Comparison of ENCODE assay signal across 9 cellular contexts in genomic region chr11:83159901-83160865, GRCh38. TPM values are rescaled to one million over a fixed set of nuclear protein-coding genes. Genes with fewer than 3 reads are reported as not detected.
DNase-seq lines count a peak whose midpoint lies in the region; ATAC-seq, FAIRE-seq and TF ChIP-seq lines count a peak whose summit lies in the region.
"Had no signal": no experiment of that assay in that cellular context is flagged by ENCODE, and none has a peak within 500 bp of the region (broad histone marks: within the 10 kb centered on the region; RNA-seq: fewer than 3 reads in every experiment).

No MANE protein-coding gene starts in this region.

- TF ChIP-seq POLR2A in A549 (IDR thresholded peaks at IDR 0.05; ENCODE audit: low read length) (no peak), HCT116 (IDR thresholded peaks at IDR 0.05; ENCODE audit: borderline replicate concordance, extremely low read depth, insufficient read depth, insufficient read length) (no peak), suprapubic skin (IDR thresholded peaks at IDR 0.05) (no peak)

- peak overlapping the region; percentile 97 for H3K4me3 ChIP-seq in A549
- no peak overlapping the region for H3K4me3 ChIP-seq in HCT116 (replicated peaks in 1 of 2; ENCODE audit: low read depth in 1 of 2, low read length in 2 of 2)
- H3K4me3 ChIP-seq in keratinocyte (ENCODE audit: control insufficient read depth in 2 of 3, extremely low read depth in 1 of 3, insufficient read depth in 2 of 3, low read depth in 1 of 3, low read length in 3 of 3): peak overlapping the region; percentile 93 to 100 (median 96)
- H3K4me3 ChIP-seq in suprapubic skin: peak overlapping the region; percentile 93

- no peak for TF ChIP-seq RAD21 in A549 (conservative IDR thresholded peaks at IDR 0.05 in 1 of 2, IDR thresholded peaks at IDR 0.05 in 1 of 2)
- TF ChIP-seq RAD21 in HCT116 (IDR thresholded peaks at IDR 0.05; ENCODE audit: low read depth): no peak

- H2AFZ ChIP-seq in HCT116 (ENCODE audit: low read depth, low read length, poor library complexity, severe bottlenecking): no peak overlapping the region
- no peak overlapping the region for H2AFZ ChIP-seq in keratinocyte (ENCODE audit: control insufficient read depth, low read length)

- no peaks in the 10 kb centered on the region for H3K27me3 ChIP-seq in HCT116 (ENCODE audit: insufficient read depth, low read length)
- H3K27me3 ChIP-seq in keratinocyte (ENCODE audit: control insufficient read depth, extremely low read depth, insufficient read depth, low read length): no peaks in the 10 kb centered on the region
- H3K27me3 ChIP-seq in suprapubic skin: no peaks in the 10 kb centered on the region

- no peaks in the 10 kb centered on the region for H3K9me2 ChIP-seq in HCT116 (ENCODE audit: insufficient read depth)

- no peaks in the 10 kb centered on the region for H3K9me1 ChIP-seq in keratinocyte (ENCODE audit: control insufficient read depth, extremely low read depth, insufficient read depth, low read length)

- no TSS peak for BruUV-seq in HCT116 (replicated peaks; lab: Mats Ljungman, UMichigan)

- H3K4me2 ChIP-seq in A549 (peak overlapping the region; percentile 99), HCT116 (ENCODE audit: low read length) (peak overlapping the region; percentile 91; the same call in 1 of the 2 replicates), keratinocyte (ENCODE audit: control insufficient read depth, extremely low read depth, insufficient read depth, low read depth, low read length) (peak overlapping the region; percentile 96)

- H4K20me1 ChIP-seq in HCT116 (ENCODE audit: insufficient read depth): peaks cover 27% of the 10 kb centered on the region; the same call in 1 of the 2 replicates
- H4K20me1 ChIP-seq in keratinocyte (ENCODE audit: control insufficient read depth, extremely low read depth, insufficient read depth, low read length): peaks cover 20% of the 10 kb centered on the region

- intact Hi-C loops in HCT116 (cut with micrococcal nuclease): loop anchor here (5.0 kb wide), 1 partner anchor 32 kb away; the partner anchor contains the start of gene ANKRD42

- H3K27ac ChIP-seq in A549: peak overlapping the region in 1 of 2 experiments; percentile 9; a peak in 2 of 6 replicates
- H3K27ac ChIP-seq in HCT116 (ENCODE audit: low read depth, low read length): no peak overlapping the region
- H3K27ac ChIP-seq in keratinocyte (ENCODE audit: control insufficient read depth, insufficient read depth, low read length): peak overlapping the region; percentile 98
- peak overlapping the region; percentile 100 for H3K27ac ChIP-seq in suprapubic skin

- peak overlapping the region; percentile 78 for H3K27ac Mint-ChIP-seq in activated naive CD8-positive, alpha-beta T cell treated with anti-CD3 and anti-CD28 coated beads, Interleukin-2, amount 10 ng/mL, durations not matched to agents 7 days and 5 days

- H3K9ac ChIP-seq in HCT116 (ENCODE audit: low read length) (no peak overlapping the region), keratinocyte (ENCODE audit: control insufficient read depth, extremely low read depth, insufficient read depth, low read length) (peak overlapping the region; percentile 98)

- H3K79me2 ChIP-seq in HCT116 (ENCODE audit: insufficient read depth, low read length) (peaks cover 81% of the 10 kb centered on the region), keratinocyte (ENCODE audit: control insufficient read depth, insufficient read depth, low read length) (peaks cover 74% of the 10 kb centered on the region)

- TF ChIP-seq EP300 in A549 (IDR thresholded peaks at IDR 0.05): no peak
- no peak for TF ChIP-seq EP300 in suprapubic skin (IDR thresholded peaks at IDR 0.05)

- RAD21 ChIA-PET in HCT116 (lab: Charles Lee; ENCODE audit: low non-redundant PET in 1 of 2, low total read pairs in 2 of 2, uncharacterized antibody in 2 of 2, unreplicated experiment in 2 of 2): no interaction called here

- peak in 1 of 2 experiments; percentile 23 for DNase-seq in A549 (ENCODE audit: low read depth in 1 of 2, low spot score in 1 of 2)
- no peak for DNase-seq in HCT116 (ENCODE audit: low read depth, low spot score)
- DNase-seq in activated naive CD8-positive, alpha-beta T cell treated with anti-CD3 and anti-CD28 coated beads, Interleukin-2, amount 10 ng/mL, durations not matched to agents 7 days and 5 days: no peak
- no peak for DNase-seq in keratinocyte (ENCODE audit: low read depth, low spot score)
- no peak for DNase-seq in suprapubic skin (ENCODE audit: low spot score in 2 of 2)
- no peak for DNase-seq in ACHN
- DNase-seq in islet precursor cell: no peak

- in situ Hi-C loops in ACHN (cut with HindIII; ENCODE audit: low pct_ligation_motif_present, low pct_unique_long_range_greater_than_20kb, low sequenced_read_pairs): no loop called here

- H3K9me3 Mint-ChIP-seq in activated naive CD8-positive, alpha-beta T cell treated with anti-CD3 and anti-CD28 coated beads, Interleukin-2, amount 10 ng/mL, durations not matched to agents 7 days and 5 days: no peaks in the 10 kb centered on the region

- CTCF ChIA-PET in A549 (lab: Yijun Ruan, JAX): interaction anchor here (0.9 to 2.7 kb wide), 5 partner anchors 12 to 255 kb away, joined by 3 to 11 read pairs (median 3); partner anchors contain the start of gene RAB30
- CTCF ChIA-PET in HCT116 (lab: Charles Lee): no interaction called here

- peak overlapping the region; percentile 100 for H3K4me3 Mint-ChIP-seq in activated naive CD8-positive, alpha-beta T cell treated with anti-CD3 and anti-CD28 coated beads, Interleukin-2, amount 10 ng/mL, durations not matched to agents 7 days and 5 days

- peaks cover 47% of the 10 kb centered on the region for H3K36me3 Mint-ChIP-seq in activated naive CD8-positive, alpha-beta T cell treated with anti-CD3 and anti-CD28 coated beads, Interleukin-2, amount 10 ng/mL, durations not matched to agents 7 days and 5 days

- 24% methylated on average over 6 of the region's 6 CpGs for WGBS in A549 (ENCODE audit: missing lambda C conversion rate)
- 15% methylated on average over 6 of the region's 6 CpGs for WGBS in suprapubic skin

- no peaks in the 10 kb centered on the region for H3K27me3 Mint-ChIP-seq in activated naive CD8-positive, alpha-beta T cell treated with anti-CD3 and anti-CD28 coated beads, Interleukin-2, amount 10 ng/mL, durations not matched to agents 7 days and 5 days

- no peaks in the 10 kb centered on the region for H3K9me3 ChIP-seq in A549
- no peaks in the 10 kb centered on the region for H3K9me3 ChIP-seq in HCT116 (ENCODE audit: control insufficient read depth in 1 of 2, insufficient read depth in 1 of 2, low read depth in 1 of 2, low read length in 2 of 2)
- H3K9me3 ChIP-seq in keratinocyte (ENCODE audit: control insufficient read depth, low read depth, low read length): no peaks in the 10 kb centered on the region
- no peaks in the 10 kb centered on the region for H3K9me3 ChIP-seq in suprapubic skin

- peaks cover 40% of the 10 kb centered on the region for H3K4me1 Mint-ChIP-seq in activated naive CD8-positive, alpha-beta T cell treated with anti-CD3 and anti-CD28 coated beads, Interleukin-2, amount 10 ng/mL, durations not matched to agents 7 days and 5 days

- H3K4me1 ChIP-seq in A549 (peaks cover 30% of the 10 kb centered on the region), HCT116 (ENCODE audit: control insufficient read depth in 1 of 2, insufficient read depth in 2 of 2, low read length in 2 of 2) (peaks cover 5 to 26% of the 10 kb centered on the region in 2 experiments; a peak in 3 of 4 replicates), keratinocyte (ENCODE audit: control insufficient read depth, extremely low read depth, insufficient read depth, low read length) (peaks cover 18% of the 10 kb centered on the region), suprapubic skin (peaks cover 41% of the 10 kb centered on the region)

- FAIRE-seq in A549 (lab: Jason Lieb, UNC): no peak
- FAIRE-seq in keratinocyte (lab: Jason Lieb, UNC): peak; percentile 29

- ATAC-seq in A549 (no peak), HCT116 (no peak), HG03095 (IDR thresholded peaks at IDR 0.05; ENCODE audit: unreplicated experiment) (no peak)
- ATAC-seq in activated naive CD8-positive, alpha-beta T cell treated with anti-CD3 and anti-CD28 coated beads, Interleukin-2, amount 10 ng/mL, durations not matched to agents 7 days and 5 days (ENCODE audit: low read depth): no peak
- ATAC-seq: left colon had no signal

- POLR2A ChIA-PET in A549 (lab: Yijun Ruan, JAX) (interaction anchor here (0.6 to 1.1 kb wide), 4 partner anchors 14 to 73 kb away, joined by 3 to 7 read pairs (median 4); no protein-coding TSS in a partner anchor), HCT116 (lab: Charles Lee) (interaction anchor here (0.9 kb wide), 1 partner anchor 14 kb away, joined by 3 read pairs; no protein-coding TSS in a partner anchor)
- POLR2A ChIA-PET in activated naive CD8-positive, alpha-beta T cell treated with anti-CD3 and anti-CD28 coated beads, Interleukin-2, amount 10 ng/mL, durations not matched to agents 7 days and 5 days (lab: Charles Lee): interaction anchor here (0.7 to 5.4 kb wide), 11 partner anchors 8 to 261 kb away, joined by 3 to 82 read pairs (median 7); partner anchors contain the start of genes CCDC90B, DDIAS and RAB30

- H3K36me3 ChIP-seq in HCT116 (ENCODE audit: control insufficient read depth in 1 of 2, insufficient read depth in 2 of 2, low read length in 2 of 2) (peaks cover 19 to 25% of the 10 kb centered on the region in 2 experiments), keratinocyte (ENCODE audit: control insufficient read depth in 2 of 2, extremely low read depth in 1 of 2, insufficient read depth in 2 of 2, low read length in 2 of 2) (peaks cover 5 to 24% of the 10 kb centered on the region in 2 experiments), suprapubic skin (peaks cover 10% of the 10 kb centered on the region)

- no peak for TF ChIP-seq CTCF in A549 (IDR thresholded peaks at IDR 0.05)
- no peak for TF ChIP-seq CTCF in HCT116 (IDR thresholded peaks at IDR 0.05 in 2 of 3, conservative IDR thresholded peaks at IDR 0.05 in 1 of 3; ENCODE audit: borderline replicate concordance in 1 of 3, insufficient read depth in 1 of 3, low read depth in 2 of 3, low read length in 2 of 3)
- no peak for TF ChIP-seq CTCF in keratinocyte (optimal IDR thresholded peaks at IDR 0.05 in 1 of 3, IDR thresholded peaks at IDR 0.05 in 1 of 3, conservative IDR thresholded peaks at IDR 0.05 in 1 of 3; ENCODE audit: extremely low read depth in 1 of 3, insufficient read depth in 2 of 3, low read length in 3 of 3)
- TF ChIP-seq CTCF in suprapubic skin (IDR thresholded peaks at IDR 0.05): no peak

- dilution Hi-C loops in keratinocyte (cut with MboI; ENCODE audit: extremely low pct_ligation_motif_present, low sequenced_read_pairs): no loop called here

RNA-seq across cellular contexts. Expression of gene PCF11, which starts 3.3 kb away (rescaled TPM):
- 41.1 and 42.3 TPM in 2 replicates for polyA plus RNA-seq in A549 (2011; rRNA removed)
- polyA plus RNA-seq in A549 (2012; cell fraction: cytosol; rRNA removed): 15.7 and 17.1 TPM in 2 replicates
- polyA plus RNA-seq in A549 (2012; cell fraction: nucleus; rRNA removed): 33.1 and 54.1 TPM in 2 replicates
- polyA plus RNA-seq in A549 (2017; fragmentation: RNase III; extraction: RNeasy Plus Mini Kit Qiagen cat#74134 plus additional on column Dnase treatment): 24.7 to 28.7 TPM (median 25.2 TPM) in 3 replicates
- polyA minus RNA-seq in A549 (2011; rRNA and poly(A)+ RNA removed): 32.9 and 37.8 TPM in 2 replicates
- total RNA-seq in HCT116 (2021; ENCODE audit: unreplicated experiment): 41.9 TPM
- 18.2 and 20.4 TPM in 2 replicates for polyA plus RNA-seq in HCT116 (2012)
- 100 to 1,000 TPM; 107 to 109 TPM for total RNA-seq in activated naive CD8-positive, alpha-beta T cell treated with anti-CD3 and anti-CD28 coated beads, Interleukin-2, amount 10 ng/mL, durations not matched to agents 7 days and 5 days
- 16.3 to 32.8 TPM (median 25.8 TPM) in 3 replicates for polyA plus RNA-seq in keratinocyte
- polyA plus RNA-seq in keratinocyte (2011; ENCODE audit: low read depth): 197 TPM
- polyA plus RNA-seq in keratinocyte (2011; cell fraction: cytosol; rRNA removed): 6.4 and 15.7 TPM in 2 replicates
- 67.5 and 84.3 TPM in 2 replicates for polyA plus RNA-seq in keratinocyte (2011; cell fraction: nucleus; rRNA removed)
- 9.6 and 34.0 TPM in 2 replicates for polyA plus RNA-seq in keratinocyte (2012; ENCODE audit: low replicate concordance)
- polyA minus RNA-seq in keratinocyte: 6.8 to 68.1 TPM (median 18.0 TPM) in 3 replicates
- polyA minus RNA-seq in keratinocyte (2011; cell fraction: cytosol; rRNA and poly(A)+ RNA removed): 14.0 TPM
- 27.6 and 45.1 TPM in 2 replicates for polyA minus RNA-seq in keratinocyte (2011; cell fraction: nucleus; rRNA and poly(A)+ RNA removed)
- 100 to 1,000 TPM in 2 of 4 donors, 10 to 100 TPM in 2; 89.1 to 185 (median 117) TPM for total RNA-seq in suprapubic skin

RNA-seq across cellular contexts. Expression of gene ANKRD42, which starts 33.3 kb away (rescaled TPM):
- polyA plus RNA-seq in A549 (2011; rRNA removed): 10.9 and 13.2 TPM in 2 replicates
- 5.0 and 5.2 TPM in 2 replicates for polyA plus RNA-seq in A549 (2012; cell fraction: cytosol; rRNA removed)
- 3.0 and 4.4 TPM in 2 replicates for polyA plus RNA-seq in A549 (2012; cell fraction: nucleus; rRNA removed)
- polyA plus RNA-seq in A549 (2017; fragmentation: RNase III; extraction: RNeasy Plus Mini Kit Qiagen cat#74134 plus additional on column Dnase treatment): 9.1 to 11.0 TPM (median 10.9 TPM) in 3 replicates
- 7.1 and 8.5 TPM in 2 replicates for polyA minus RNA-seq in A549 (2011; rRNA and poly(A)+ RNA removed)
- total RNA-seq in HCT116 (2021; ENCODE audit: unreplicated experiment): 5.4 TPM
- polyA plus RNA-seq in HCT116 (2012): 4.2 and 5.6 TPM in 2 replicates
- total RNA-seq in activated naive CD8-positive, alpha-beta T cell treated with anti-CD3 and anti-CD28 coated beads, Interleukin-2, amount 10 ng/mL, durations not matched to agents 7 days and 5 days: 1 to 10 TPM; 6.2 to 7.4 TPM
- 5.0 to 11.0 TPM (median 8.4 TPM) in 3 replicates for polyA plus RNA-seq in keratinocyte
- polyA plus RNA-seq in keratinocyte (2011; ENCODE audit: low read depth): 9.7 TPM
- polyA plus RNA-seq in keratinocyte (2011; cell fraction: cytosol; rRNA removed): 5.2 and 7.7 TPM in 2 replicates
- polyA plus RNA-seq in keratinocyte (2011; cell fraction: nucleus; rRNA removed): 9.2 and 12.7 TPM in 2 replicates
- polyA plus RNA-seq in keratinocyte (2012; ENCODE audit: low replicate concordance): 5.8 and 7.9 TPM in 2 replicates
- 1.9 to 4.9 TPM (median 3.5 TPM) in 3 replicates for polyA minus RNA-seq in keratinocyte
- polyA minus RNA-seq in keratinocyte (2011; cell fraction: cytosol; rRNA and poly(A)+ RNA removed): 5.9 TPM
- 5.1 and 10.7 TPM in 2 replicates for polyA minus RNA-seq in keratinocyte (2011; cell fraction: nucleus; rRNA and poly(A)+ RNA removed)
- 10 to 100 TPM in 2 of 4 donors, 1 to 10 TPM in 2; 7.2 to 12.6 (median 10.5) TPM for total RNA-seq in suprapubic skin

Comparison
In these comparisons a context has a peak if more than half of its experiments do, and no peak if none do; other contexts are left out.
1. H3K4me3 ChIP-seq: peak in A549 (single experiment), keratinocyte (3 of 3) and suprapubic skin (single experiment); none in HCT116 (0 of 2).
2. Peak in every context shown above with its lines, with median percentiles within 50 percentile points of each other: H3K4me2 ChIP-seq.